8 cellular contexts compared by ENCODE assay signal in the genomic region with DNA sequence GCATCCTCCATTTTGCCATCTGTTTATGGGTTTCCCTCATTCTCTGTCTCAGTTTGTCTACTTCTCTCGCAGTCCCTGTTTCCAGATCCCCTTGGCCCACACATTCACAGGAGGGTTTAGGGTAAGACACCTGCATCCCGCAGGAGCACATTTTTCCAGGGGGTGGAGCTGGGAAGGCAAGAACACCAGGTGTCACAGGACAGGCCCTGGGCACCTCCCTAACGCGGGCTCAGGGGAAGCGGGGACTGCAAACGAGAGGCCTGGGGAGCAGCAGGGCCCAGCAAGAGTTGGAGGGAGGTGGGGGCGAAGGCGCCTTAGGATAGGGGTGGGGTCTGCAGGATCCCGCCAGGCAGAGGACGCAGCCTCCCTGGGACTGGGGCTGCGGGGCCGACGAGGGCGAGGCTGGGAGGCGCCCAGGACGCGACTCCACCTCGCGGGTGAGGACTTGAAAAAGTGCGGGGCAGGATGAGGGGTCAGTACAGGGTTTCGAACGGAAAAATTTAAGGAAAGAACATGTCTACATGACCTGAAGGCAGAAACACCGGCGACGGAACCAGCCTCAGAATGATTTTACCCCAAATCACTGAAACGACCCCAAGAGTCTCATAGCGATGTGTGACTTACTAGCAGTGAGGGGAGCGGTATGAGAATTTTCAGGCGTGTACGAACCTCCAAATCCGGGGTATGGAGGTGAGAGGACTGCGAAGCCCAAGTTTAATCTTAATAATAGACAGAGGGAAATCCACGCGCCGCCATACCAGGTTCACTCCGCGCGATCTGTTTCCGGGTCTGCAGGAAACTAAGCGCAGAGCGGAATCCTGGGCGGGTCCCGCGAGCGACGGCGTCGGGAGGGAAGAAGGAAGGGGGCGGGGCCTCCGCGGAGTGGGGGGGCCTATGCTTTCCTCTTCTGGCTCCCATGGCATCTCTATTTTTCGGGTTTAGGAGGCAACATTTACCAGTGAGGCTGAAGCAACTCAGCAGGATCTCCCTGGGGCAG. TPM values are rescaled to one million over a fixed set of nuclear protein-coding genes. Genes with fewer than 3 reads are reported as not detected.
DNase-seq lines count a peak whose midpoint lies in the region; ATAC-seq, FAIRE-seq and TF ChIP-seq lines count a peak whose summit lies in the region.

No MANE protein-coding gene starts in this region.

- H3K9me3 ChIP-seq in CD8-positive, alpha-beta T cell (ENCODE audit: low read length): peaks cover 4% of the 10 kb centered on the region
- no peaks in the 10 kb centered on the region for H3K9me3 ChIP-seq in SJSA1 (replicated peaks)
- no peaks in the 10 kb centered on the region for H3K9me3 ChIP-seq in fibroblast of lung (ENCODE audit: control insufficient read depth, insufficient read depth, low read depth, low read length)
- no peaks in the 10 kb centered on the region for H3K9me3 ChIP-seq in neural cell (ENCODE audit: low read length)

- DNase-seq in CD8-positive, alpha-beta T cell: peak in 1 of 7 experiments; percentile 8
- DNase-seq in SJSA1 (ENCODE audit: low read depth in 1 of 2, low spot score in 2 of 2) (no peak), fibroblast of lung (ENCODE audit: low read depth in 2 of 2) (peak; percentile 60 to 73), NK-92 (lab: John Stamatoyannopoulos, UW; ENCODE audit: unreplicated experiment) (no peak), GM19239 (ENCODE audit: insufficient read length, low spot score) (no peak), GM19240 (ENCODE audit: insufficient read length, low spot score) (no peak)

- TF ChIP-seq EP300 in neural cell (conservative IDR thresholded peaks at IDR 0.05; ENCODE audit: poor library complexity, severe bottlenecking): no peak

- peak; percentile 36 for ATAC-seq in CD8-positive, alpha-beta T cell
- ATAC-seq in GM21526 (IDR thresholded peaks at IDR 0.05; ENCODE audit: low FRiP score, unreplicated experiment): no peak

- H3K9ac ChIP-seq in fibroblast of lung (ENCODE audit: insufficient read depth, low read length) (no peak overlapping the region), neural cell (ENCODE audit: low read length) (no peak overlapping the region)

- H3K9me3 Mint-ChIP-seq in CD8-positive, alpha-beta T cell: peaks cover 38% of the 10 kb centered on the region

- H3K36me3 Mint-ChIP-seq in CD8-positive, alpha-beta T cell: peaks cover 14% of the 10 kb centered on the region

- H3K4me3 Mint-ChIP-seq in CD8-positive, alpha-beta T cell: peak overlapping the region; percentile 63

- no peaks in the 10 kb centered on the region for H3K36me3 ChIP-seq in CD8-positive, alpha-beta T cell (ENCODE audit: insufficient read depth, low read length)
- no peaks in the 10 kb centered on the region for H3K36me3 ChIP-seq in SJSA1
- no peaks in the 10 kb centered on the region for H3K36me3 ChIP-seq in fibroblast of lung (ENCODE audit: control insufficient read depth, insufficient read depth, low read length)
- H3K36me3 ChIP-seq in neural cell (ENCODE audit: insufficient read depth, low read length): no peaks in the 10 kb centered on the region

- H3K4me1 Mint-ChIP-seq in CD8-positive, alpha-beta T cell (ENCODE audit: low read depth): no peaks in the 10 kb centered on the region

- H3K4me2 ChIP-seq in fibroblast of lung (ENCODE audit: extremely low read depth, insufficient read depth, low read length) (peak overlapping the region; percentile 69), neural cell (ENCODE audit: low read length) (no peak overlapping the region)

- FAIRE-seq in GM19239 (lab: Jason Lieb, UNC): no peak

- no peak for TF ChIP-seq CTCF in CD8-positive, alpha-beta T cell (IDR thresholded peaks at IDR 0.05)
- TF ChIP-seq CTCF in fibroblast of lung (conservative IDR thresholded peaks at IDR 0.05 in 1 of 2, IDR thresholded peaks at IDR 0.05 in 1 of 2; ENCODE audit: low read depth in 1 of 2, low read length in 2 of 2) (no peak), neural cell (IDR thresholded peaks at IDR 0.05; ENCODE audit: poor library complexity, severe bottlenecking) (no peak)

- H2AFZ ChIP-seq in fibroblast of lung (ENCODE audit: low read length) (peak overlapping the region; percentile 56), neural cell (ENCODE audit: low read depth, low read length) (no peak overlapping the region)

- H3K27me3 Mint-ChIP-seq in CD8-positive, alpha-beta T cell (ENCODE audit: low read depth): peaks cover 33% of the 10 kb centered on the region

- H3K79me2 ChIP-seq in fibroblast of lung (ENCODE audit: control insufficient read depth, insufficient read depth, low read length) (no peaks in the 10 kb centered on the region), neural cell (replicated peaks; ENCODE audit: insufficient read depth, low read length) (no peaks in the 10 kb centered on the region)

- H3K27ac Mint-ChIP-seq in CD8-positive, alpha-beta T cell: no peak overlapping the region

- H3K27ac ChIP-seq in CD8-positive, alpha-beta T cell (ENCODE audit: low read depth, low read length): no peak overlapping the region
- no peak overlapping the region for H3K27ac ChIP-seq in SJSA1
- peak overlapping the region; percentile 30 for H3K27ac ChIP-seq in fibroblast of lung (ENCODE audit: insufficient read depth, low read length)
- H3K27ac ChIP-seq in neural cell (ENCODE audit: low read length): no peak overlapping the region

- intact Hi-C loops in CD8-positive, alpha-beta T cell (cut with DNase I, micrococcal nuclease): no loop called here

- H3K4me1 ChIP-seq in CD8-positive, alpha-beta T cell (ENCODE audit: insufficient read depth, low read length): no peaks in the 10 kb centered on the region
- no peaks in the 10 kb centered on the region for H3K4me1 ChIP-seq in SJSA1 (replicated peaks)
- H3K4me1 ChIP-seq in fibroblast of lung (ENCODE audit: control insufficient read depth, extremely low read depth, insufficient read depth, low read length): no peaks in the 10 kb centered on the region

- no peaks in the 10 kb centered on the region for H3F3A ChIP-seq in neural cell (ENCODE audit: insufficient read depth, low read length, poor library complexity, severe bottlenecking)

- no peaks in the 10 kb centered on the region for H3K9me2 ChIP-seq in neural cell (ENCODE audit: insufficient read depth, low read length)

- no peaks in the 10 kb centered on the region for H3K27me3 ChIP-seq in CD8-positive, alpha-beta T cell (ENCODE audit: insufficient read depth, low read length)
- H3K27me3 ChIP-seq in SJSA1 (replicated peaks): no peaks in the 10 kb centered on the region
- no peaks in the 10 kb centered on the region for H3K27me3 ChIP-seq in fibroblast of lung (ENCODE audit: control insufficient read depth, insufficient read depth, low read length)
- no peaks in the 10 kb centered on the region for H3K27me3 ChIP-seq in neural cell (ENCODE audit: insufficient read depth, low read depth, low read length)

- CTCF ChIA-PET in CD8-positive, alpha-beta T cell (lab: Charles Lee): no interaction called here

- POLR2A ChIA-PET in CD8-positive, alpha-beta T cell (lab: Charles Lee): no interaction called here

- no peak overlapping the region for H3K4me3 ChIP-seq in CD8-positive, alpha-beta T cell (ENCODE audit: low read depth, low read length)
- H3K4me3 ChIP-seq in SJSA1: peak overlapping the region; percentile 13; the same call in 1 of the 2 replicates
- H3K4me3 ChIP-seq in fibroblast of lung (replicated peaks in 1 of 4; ENCODE audit: control extremely low read depth in 1 of 4, insufficient read depth in 1 of 4, low read depth in 3 of 4, low read length in 4 of 4): peak overlapping the region; percentile 59 to 81 (median 66)
- H3K4me3 ChIP-seq in neural cell (ENCODE audit: low read length): peak overlapping the region; percentile 15

- no peaks in the 10 kb centered on the region for H4K20me1 ChIP-seq in fibroblast of lung (ENCODE audit: control insufficient read depth, extremely low read depth, insufficient read depth, low read length)
- H4K20me1 ChIP-seq in neural cell (ENCODE audit: insufficient read depth): no peaks in the 10 kb centered on the region

- TF ChIP-seq RAD21 in neural cell (conservative IDR thresholded peaks at IDR 0.05): no peak

TF ChIP-seq in neural cell, 6 proteins besides CTCF, POLR2A, EP300 and RAD21 (continues in another document):
- TF ChIP-seq MXI1 (conservative IDR thresholded peaks at IDR 0.05; ENCODE audit: poor library complexity, severe bottlenecking): no peak
- TF ChIP-seq SMC3 (conservative IDR thresholded peaks at IDR 0.05; ENCODE audit: poor library complexity): no peak
- TF ChIP-seq POLR2AphosphoS5 (IDR thresholded peaks at IDR 0.05): no peak

RNA-seq across cellular contexts. Expression of a gene that starts 7.1 kb away (rescaled TPM):
- not detected for total RNA-seq in CD8-positive, alpha-beta T cell
- not detected in 2 replicates for total RNA-seq in SJSA1 (2014; rRNA removed; shearing (Covaris generic))
- not detected in 2 replicates for total RNA-seq in fibroblast of lung
- 0.10 TPM in 1 of 2 replicates, not detected in the other for polyA plus RNA-seq in fibroblast of lung
- polyA plus RNA-seq in fibroblast of lung (2012): not detected in 2 replicates
- polyA minus RNA-seq in fibroblast of lung (ENCODE audit: low replicate concordance): not detected in 2 replicates
- polyA plus RNA-seq in neural cell: not detected in 2 replicates
- polyA minus RNA-seq in neural cell: not detected in 2 replicates

RNA-seq across cellular contexts. Expression of a gene that starts 23.7 kb away (rescaled TPM):
- not detected for total RNA-seq in CD8-positive, alpha-beta T cell
- not detected in 2 replicates for total RNA-seq in SJSA1 (2014; rRNA removed; shearing (Covaris generic))
- not detected in 2 replicates for total RNA-seq in fibroblast of lung
- polyA plus RNA-seq in fibroblast of lung: 0.03 and 0.15 TPM in 2 replicates
- 0.07 TPM in 1 of 2 replicates, not detected in the other for polyA plus RNA-seq in fibroblast of lung (2012)
- not detected in 2 replicates for polyA minus RNA-seq in fibroblast of lung (ENCODE audit: low replicate concordance)
- not detected in 2 replicates for polyA plus RNA-seq in neural cell
- polyA minus RNA-seq in neural cell: not detected in 2 replicates

Comparison
In these comparisons a context has a peak if more than half of its experiments do, and no peak if none do; other contexts are left out.
1. DNase-seq: peak in fibroblast of lung (2 of 2); none in SJSA1 (0 of 2), NK-92 (single experiment), GM19239 (single experiment) and GM19240 (single experiment).